In genomic region chr15:92651877-92652575, GRCh38 we compare ENCODE assay signal across 29 cellular contexts. TPM values are rescaled to one million over a fixed set of nuclear protein-coding genes. Genes with fewer than 3 reads are reported as not detected.
DNase-seq lines count a peak whose midpoint lies in the region; ATAC-seq and TF ChIP-seq lines count a peak whose summit lies in the region.
"Had no signal": no experiment of that assay in that cellular context is flagged by ENCODE, and none has a peak within 500 bp of the region (broad histone marks: within the 10 kb centered on the region; RNA-seq: fewer than 3 reads in every experiment).

No MANE protein-coding gene starts in this region.

- H2BK120ac ChIP-seq in neuronal stem cell (ENCODE audit: low read depth, low read length) = no peak overlapping the region

- WGBS in endodermal cell (ENCODE audit: insufficient coverage in 1 of 2, insufficient read length in 1 of 2), 2 experiments = 85 to 87% methylated on average over 10 of the region's 10 CpGs
- no CpG with 5 or more reads among the region's 10 CpGs for WGBS in neuronal stem cell (ENCODE audit: extremely low coverage in 2 of 2, insufficient read length in 2 of 2, insufficient replicate concordance in 1 of 2), 2 donors

- H2AFZ ChIP-seq in neuronal stem cell (ENCODE audit: low read length) = no peak overlapping the region
- H2AFZ ChIP-seq: GM23338, parathyroid adenoma had no signal

- no peak for DNase-seq in cardiac muscle cell (ENCODE audit: low read depth in 1 of 2, low spot score in 1 of 2)
- no peak for DNase-seq in cardiac septum (ENCODE audit: low spot score)
- DNase-seq in endodermal cell = peak; percentile 54
- DNase-seq in neuronal stem cell (ENCODE audit: low spot score) = no peak
- no peak for DNase-seq in NCI-H1436 treated with DMSO at 0.1 percent for 48 hours (lab: John Stamatoyannopoulos, UW)
- no peak for DNase-seq in stimulated activated CD4-positive, alpha-beta T cell treated with anti-CD3 and anti-CD28 coated beads, Interleukin-12 subunit alpha, Interleukin-12 subunit beta, amount 100 ng/mL, for 4 hours
- DNase-seq in NCI-H2029 treated with DMSO at 0.1 percent for 48 hours (lab: John Stamatoyannopoulos, UW) = no peak
- DNase-seq: 8988T; activated CD4-positive, alpha-beta T cell treated with anti-CD3 and anti-CD28 coated beads, Interleukin-2, amount 10 ng/mL, durations not matched to agents 24 days and 14 days; activated CD8-positive, alpha-beta memory T cell treated with anti-CD3 and anti-CD28 coated beads, Interleukin-2, amount 10 ng/mL, durations not matched to agents 7 days and 5 days; activated naive CD4-positive, alpha-beta T cell treated with anti-CD3 and anti-CD28 coated beads, Interleukin-2, amount 10 ng/mL, durations not matched to agents 7 days and 5 days; amygdala; CD8-positive, alpha-beta memory T cell; DMS53; dorsolateral prefrontal cortex; left colon; mesenchymal stem cell; naive thymus-derived CD4-positive, alpha-beta T cell; NCI-H2171 treated with DMSO at 0.1 percent for 48 hours; NCI-H524 treated with DMSO at 0.1 percent for 48 hours; stimulated activated CD4-positive, alpha-beta T cell treated with anti-CD3 and anti-CD28 coated beads, Interleukin-4, amount 100 ng/mL, for 4 hours; stimulated activated naive CD4-positive, alpha-beta T cell had no signal

- peak overlapping the region; percentile 79 for H3K4me3 Mint-ChIP-seq in endodermal cell
- H3K4me3 Mint-ChIP-seq: activated CD4-positive, alpha-beta T cell treated with anti-CD3 and anti-CD28 coated beads, Interleukin-2, amount 10 ng/mL, durations not matched to agents 24 days and 14 days; activated CD8-positive, alpha-beta memory T cell treated with anti-CD3 and anti-CD28 coated beads, Interleukin-2, amount 10 ng/mL, durations not matched to agents 7 days and 5 days; activated naive CD4-positive, alpha-beta T cell treated with anti-CD3 and anti-CD28 coated beads, Interleukin-2, amount 10 ng/mL, durations not matched to agents 7 days and 5 days; activated T-helper 1 cell treated with anti-CD3 and anti-CD28 coated beads, Interleukin-12 subunit alpha, Interleukin-12 subunit beta, Interleukin-2, Interleukin-4 antibody, amounts not matched to agents 30 ng/mL and 10 ng/mL and 1 ng/mL, durations not matched to agents 14 hours and 24 hours and 36 hours; CD8-positive, alpha-beta memory T cell; GM23338 had no signal

- TF ChIP-seq CTCF in cardiac muscle cell (IDR thresholded peaks at IDR 0.05; ENCODE audit: low read depth, low read length) = no peak
- no peak for TF ChIP-seq CTCF in endodermal cell (conservative IDR thresholded peaks at IDR 0.05)

- H4K8ac ChIP-seq in neuronal stem cell (ENCODE audit: low read depth, low read length) = no peak overlapping the region

- H3K9me3 Mint-ChIP-seq in endodermal cell = no peaks in the 10 kb centered on the region
- H3K9me3 Mint-ChIP-seq: activated naive CD4-positive, alpha-beta T cell treated with anti-CD3 and anti-CD28 coated beads, Interleukin-2, amount 10 ng/mL, durations not matched to agents 7 days and 5 days had no signal

- peaks cover 63% of the 10 kb centered on the region for H3K4me1 Mint-ChIP-seq in endodermal cell

- H3K36me3 Mint-ChIP-seq in endodermal cell (ENCODE audit: low read depth) = peaks cover 36% of the 10 kb centered on the region
- H3K36me3 Mint-ChIP-seq: activated naive CD4-positive, alpha-beta T cell treated with anti-CD3 and anti-CD28 coated beads, Interleukin-2, amount 10 ng/mL, durations not matched to agents 7 days and 5 days had no signal

- H3K27me3 Mint-ChIP-seq in endodermal cell (ENCODE audit: insufficient read depth) = no peaks in the 10 kb centered on the region

- no peak overlapping the region for H3K4me2 ChIP-seq in neuronal stem cell (ENCODE audit: insufficient read depth, low read length, poor library complexity, severe bottlenecking)
- H3K4me2 ChIP-seq: GM23338, KMS-11 had no signal

- H3K27ac Mint-ChIP-seq in endodermal cell = peak overlapping the region; percentile 14
- H3K27ac Mint-ChIP-seq: activated CD4-positive, alpha-beta T cell treated with anti-CD3 and anti-CD28 coated beads, Interleukin-2, amount 10 ng/mL, durations not matched to agents 24 days and 14 days; activated CD8-positive, alpha-beta memory T cell treated with anti-CD3 and anti-CD28 coated beads, Interleukin-2, amount 10 ng/mL, durations not matched to agents 7 days and 5 days; activated naive CD4-positive, alpha-beta T cell treated with anti-CD3 and anti-CD28 coated beads, Interleukin-2, amount 10 ng/mL, durations not matched to agents 7 days and 5 days; activated T-helper 1 cell treated with anti-CD3 and anti-CD28 coated beads, Interleukin-12 subunit alpha, Interleukin-12 subunit beta, Interleukin-2, Interleukin-4 antibody, amounts not matched to agents 30 ng/mL and 10 ng/mL and 1 ng/mL, durations not matched to agents 14 hours and 24 hours and 36 hours; CD8-positive, alpha-beta memory T cell; GM23338; naive thymus-derived CD4-positive, alpha-beta T cell had no signal

- no peak overlapping the region for H2BK5ac ChIP-seq in neuronal stem cell (ENCODE audit: low read length)

- H3K9me3 ChIP-seq in cardiac muscle cell (ENCODE audit: low read depth) = no peaks in the 10 kb centered on the region
- H3K9me3 ChIP-seq in endodermal cell (ENCODE audit: control insufficient read depth, low read length) = peaks cover 19% of the 10 kb centered on the region
- H3K9me3 ChIP-seq in neuronal stem cell (replicated peaks in 1 of 2; ENCODE audit: control insufficient read depth in 2 of 2, insufficient read depth in 1 of 2, low read depth in 1 of 2, low read length in 2 of 2) = peaks cover 5 to 14% of the 10 kb centered on the region in 2 donors
- H3K9me3 ChIP-seq: right lobe of liver, thoracic aorta had no signal

- no peak overlapping the region for H4K91ac ChIP-seq in neuronal stem cell (ENCODE audit: low read depth, low read length, poor library complexity)

- H3K4me3 ChIP-seq in cardiac muscle cell (no peak overlapping the region), endodermal cell (ENCODE audit: low read length) (peak overlapping the region; percentile 79), neuronal stem cell (ENCODE audit: low read length in 2 of 2) (no peak overlapping the region)
- H3K4me3 ChIP-seq: GM23338, right lobe of liver, thoracic aorta had no signal

- peak overlapping the region; percentile 46 for H3K18ac ChIP-seq in neuronal stem cell (ENCODE audit: low read length)

- H2AK5ac ChIP-seq in neuronal stem cell (ENCODE audit: low read depth, low read length) = no peak overlapping the region

- peaks cover 19% of the 10 kb centered on the region for H3K4me1 ChIP-seq in cardiac muscle cell (ENCODE audit: low read depth)
- peaks cover 31% of the 10 kb centered on the region for H3K4me1 ChIP-seq in endodermal cell (ENCODE audit: control insufficient read depth, insufficient read depth, low read length)
- H3K4me1 ChIP-seq in neuronal stem cell (ENCODE audit: control insufficient read depth in 2 of 2, insufficient read depth in 1 of 2, low read depth in 1 of 2, low read length in 2 of 2) = peaks cover 11 to 19% of the 10 kb centered on the region in 2 donors
- H3K4me1 ChIP-seq: parathyroid adenoma had no signal

- H3K4ac ChIP-seq in neuronal stem cell (ENCODE audit: low read length) = no peak overlapping the region

- intact Hi-C loops in cardiac septum (cut with DNase I) = no loop called here

- no peak for ATAC-seq in HG03139 (IDR thresholded peaks at IDR 0.05; ENCODE audit: unreplicated experiment)
- ATAC-seq: activated CD8-positive, alpha-beta memory T cell treated with anti-CD3 and anti-CD28 coated beads, Interleukin-2, amount 10 ng/mL, durations not matched to agents 7 days and 5 days; GM23338; naive thymus-derived CD4-positive, alpha-beta T cell; right lobe of liver had no signal

- H3K36me3 ChIP-seq in cardiac muscle cell (no peaks in the 10 kb centered on the region), endodermal cell (ENCODE audit: control insufficient read depth, insufficient read depth, low read length) (peaks cover 29% of the 10 kb centered on the region), neuronal stem cell (replicated peaks in 1 of 2; ENCODE audit: control insufficient read depth in 2 of 2, insufficient read depth in 2 of 2, low read length in 2 of 2) (no peaks in the 10 kb centered on the region)
- H3K36me3 ChIP-seq: right lobe of liver, thoracic aorta had no signal

- H3K14ac ChIP-seq in neuronal stem cell (ENCODE audit: low read length) = no peak overlapping the region

- H3K9ac ChIP-seq in endodermal cell (ENCODE audit: extremely low read depth, low read length, poor library complexity, severe bottlenecking) = no peak overlapping the region
- no peak overlapping the region for H3K9ac ChIP-seq in neuronal stem cell (ENCODE audit: low read depth, low read length, poor library complexity)
- H3K9ac ChIP-seq: KMS-11, parathyroid adenoma had no signal

- peak overlapping the region; percentile 36 for H3K27ac ChIP-seq in cardiac muscle cell
- no peak overlapping the region for H3K27ac ChIP-seq in endodermal cell (ENCODE audit: low read depth, low read length)
- H3K27ac ChIP-seq in neuronal stem cell (replicated peaks; ENCODE audit: low read length) = no peak overlapping the region
- H3K27ac ChIP-seq: KMS-11, parathyroid adenoma, right lobe of liver, thoracic aorta had no signal

- H2BK12ac ChIP-seq in neuronal stem cell (ENCODE audit: low read length) = no peak overlapping the region

- no peaks in the 10 kb centered on the region for H3K79me1 ChIP-seq in neuronal stem cell (ENCODE audit: low read depth, low read length)

- H3K27me3 ChIP-seq in cardiac muscle cell (no peaks in the 10 kb centered on the region), endodermal cell (ENCODE audit: control insufficient read depth, insufficient read depth, low read length, poor library complexity, severe bottlenecking) (no peaks in the 10 kb centered on the region), neuronal stem cell (ENCODE audit: control insufficient read depth in 3 of 3, insufficient read depth in 3 of 3, low read depth in 1 of 3, low read length in 3 of 3) (peaks cover 0 to 22% (median 0%) of the 10 kb centered on the region in 3 experiments)
- H3K27me3 ChIP-seq: dorsolateral prefrontal cortex, right lobe of liver had no signal

- peak overlapping the region; percentile 2 for H2BK15ac ChIP-seq in neuronal stem cell (ENCODE audit: low read length)

- H3K23ac ChIP-seq in neuronal stem cell (ENCODE audit: low read depth, low read length, poor library complexity) = no peak overlapping the region

RNA-seq across cellular contexts. Expression of gene FAM174B, which starts 3.5 kb away (rescaled TPM):
- total RNA-seq in cardiac muscle cell = 9.3 and 16.3 TPM in 2 replicates
- polyA plus RNA-seq in cardiac muscle cell = 22.0 and 30.2 TPM in 2 replicates
- total RNA-seq in cardiac septum = 6.5 TPM
- 100 to 1,000 TPM in 1 of 2 donors, 10 to 100 TPM in 1; 66.0 to 105 TPM for total RNA-seq in endodermal cell
- polyA plus RNA-seq in endodermal cell (2013, experiment 1 of 2) = 22.2 TPM
- polyA plus RNA-seq in endodermal cell (2013, experiment 2 of 2) = 27.3 TPM
- polyA plus RNA-seq in neuronal stem cell (2013, experiment 1 of 2) = 5.8 TPM
- 5.7 TPM for polyA plus RNA-seq in neuronal stem cell (2013, experiment 2 of 2)
